In the genomic region with DNA sequence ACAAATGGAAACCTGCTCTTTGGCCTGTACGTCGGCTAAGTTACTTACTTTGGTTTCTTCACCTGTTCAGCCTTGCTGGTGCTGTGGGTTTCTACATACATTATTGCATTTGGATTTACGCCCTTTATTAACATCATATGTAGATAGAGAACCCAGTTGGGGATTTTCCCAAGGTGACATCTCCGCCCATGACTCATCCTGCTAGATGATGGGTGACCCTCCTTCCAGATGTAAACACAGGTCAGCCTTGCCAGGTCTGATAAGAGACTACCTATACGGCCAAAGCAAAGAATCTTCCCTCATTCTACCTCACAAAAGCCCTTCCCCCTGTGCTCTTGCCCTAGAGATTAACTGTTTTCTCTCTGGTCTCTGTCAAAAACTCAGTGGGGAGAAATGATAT, we compare ENCODE assay signal across 15 cellular contexts.
DNase-seq lines count a peak whose midpoint lies in the region; ATAC-seq and TF ChIP-seq lines count a peak whose summit lies in the region.
"Had no signal": no experiment of that assay in that cellular context is flagged by ENCODE, and none has a peak within 500 bp of the region (broad histone marks: within the 10 kb centered on the region; RNA-seq: fewer than 3 reads in every experiment).

No MANE protein-coding gene starts in this region.

- H3K9me3 Mint-ChIP-seq in activated B cell treated with CpG ODN at 0.5 μM for 24 hours: peaks cover 3% of the 10 kb centered on the region
- no peaks in the 10 kb centered on the region for H3K9me3 Mint-ChIP-seq in stimulated activated memory B cell treated with anti-CD40 and anti-IgM and Interleukin-4, amounts not matched to agents 10 μg/mL and 1 μg/mL and 100 μg/mL, for 72 hours
- H3K9me3 Mint-ChIP-seq: mesothelial cell of epicardium had no signal

- H3K4me1 Mint-ChIP-seq in activated B cell treated with CpG ODN at 0.5 μM for 24 hours: peaks cover 38% of the 10 kb centered on the region
- H3K4me1 Mint-ChIP-seq in stimulated activated memory B cell treated with anti-CD40 and anti-IgM and Interleukin-4, amounts not matched to agents 10 μg/mL and 1 μg/mL and 100 μg/mL, for 72 hours: peaks cover 37% of the 10 kb centered on the region
- H3K4me1 Mint-ChIP-seq: mesothelial cell of epicardium had no signal

- ATAC-seq in GM19035 (IDR thresholded peaks at IDR 0.05; ENCODE audit: unreplicated experiment) (peak; percentile 41), HG02678 (IDR thresholded peaks at IDR 0.05; ENCODE audit: unreplicated experiment) (peak; percentile 47), activated B cell treated with CpG ODN at 0.5 μM for 24 hours (ENCODE audit: low read depth) (peak; percentile 67), GM19455 (IDR thresholded peaks at IDR 0.05; ENCODE audit: unreplicated experiment) (no peak)
- peak; percentile 57 for ATAC-seq in stimulated activated memory B cell treated with anti-CD40 and anti-IgM and Interleukin-4, amounts not matched to agents 10 μg/mL and 1 μg/mL and 100 μg/mL, for 72 hours

- TF ChIP-seq CTCF in activated B cell treated with CpG ODN at 0.5 μM for 24 hours (IDR thresholded peaks at IDR 0.05): no peak

- CTCF ChIA-PET in activated B cell treated with CpG ODN at 0.5 μM for 24 hours (lab: Charles Lee): no interaction called here

- peaks cover 62% of the 10 kb centered on the region for H3K36me3 Mint-ChIP-seq in activated B cell treated with CpG ODN at 0.5 μM for 24 hours (ENCODE audit: low read depth)
- H3K36me3 Mint-ChIP-seq in stimulated activated memory B cell treated with anti-CD40 and anti-IgM and Interleukin-4, amounts not matched to agents 10 μg/mL and 1 μg/mL and 100 μg/mL, for 72 hours: peaks cover 40% of the 10 kb centered on the region
- H3K36me3 Mint-ChIP-seq: mesothelial cell of epicardium had no signal

- no peaks in the 10 kb centered on the region for H3K27me3 Mint-ChIP-seq in activated B cell treated with CpG ODN at 0.5 μM for 24 hours
- H3K27me3 Mint-ChIP-seq in stimulated activated memory B cell treated with anti-CD40 and anti-IgM and Interleukin-4, amounts not matched to agents 10 μg/mL and 1 μg/mL and 100 μg/mL, for 72 hours: no peaks in the 10 kb centered on the region

- H3K4me3 Mint-ChIP-seq in activated B cell treated with CpG ODN at 0.5 μM for 24 hours: peak overlapping the region; percentile 19
- no peak overlapping the region for H3K4me3 Mint-ChIP-seq in stimulated activated memory B cell treated with anti-CD40 and anti-IgM and Interleukin-4, amounts not matched to agents 10 μg/mL and 1 μg/mL and 100 μg/mL, for 72 hours
- H3K4me3 Mint-ChIP-seq: mesothelial cell of epicardium had no signal

- no peak for DNase-seq in activated B cell treated with CpG ODN at 0.5 μM for 24 hours
- DNase-seq in NCI-H1105 (lab: John Stamatoyannopoulos, UW): no peak
- DNase-seq in NCI-H82 (lab: John Stamatoyannopoulos, UW): no peak
- DNase-seq: activated CD8-positive, alpha-beta memory T cell treated with anti-CD3 and anti-CD28 coated beads, Interleukin-2, amount 50 U/mL, for 48 hours; cortex of kidney; GF-D8; NCI-H226; nucleus accumbens; SK-N-SH; WERI-Rb-1 had no signal

- peak overlapping the region; percentile 74 for H3K27ac Mint-ChIP-seq in activated B cell treated with CpG ODN at 0.5 μM for 24 hours
- H3K27ac Mint-ChIP-seq in stimulated activated memory B cell treated with anti-CD40 and anti-IgM and Interleukin-4, amounts not matched to agents 10 μg/mL and 1 μg/mL and 100 μg/mL, for 72 hours: no peak overlapping the region
- H3K27ac Mint-ChIP-seq: mesothelial cell of epicardium had no signal

- POLR2A ChIA-PET in activated B cell treated with CpG ODN at 0.5 μM for 24 hours (lab: Charles Lee): interaction anchor here (1.2 kb wide), 1 partner anchor 361 kb away, joined by 5 read pairs; the partner anchor contains the start of gene KDM4C

- intact Hi-C loops in activated B cell treated with CpG ODN at 0.5 μM for 24 hours (cut with micrococcal nuclease): loop anchor here (5.0 kb wide), 1 partner anchor 436 kb away; no protein-coding TSS in a partner anchor
